In genomic region chr17:35789044-35789443, GRCh38 we compare ENCODE assay signal across 15 cellular contexts. TPM values are rescaled to one million over a fixed set of nuclear protein-coding genes. Genes with fewer than 3 reads are reported as not detected.
DNase-seq lines count a peak whose midpoint lies in the region; ATAC-seq and TF ChIP-seq lines count a peak whose summit lies in the region.
"Had no signal": no experiment of that assay in that cellular context is flagged by ENCODE, and none has a peak within 500 bp of the region (broad histone marks: within the 10 kb centered on the region; RNA-seq: fewer than 3 reads in every experiment).

No MANE protein-coding gene starts in this region.

- H3K9me3 ChIP-seq in SJSA1 (replicated peaks) (no peaks in the 10 kb centered on the region), trophoblast cell (ENCODE audit: insufficient read depth, low read depth, low read length) (no peaks in the 10 kb centered on the region)

- in situ Hi-C loops in GM13977 (cut with MboI; ENCODE audit: low pct_unique_long_range_greater_than_20kb, low sequenced_read_pairs, unreplicated experiment) = no loop called here

- DNase-seq in SJSA1 (ENCODE audit: low read depth in 1 of 2, low spot score in 2 of 2) (no peak), fibroblast of peridontal ligament (ENCODE audit: extremely low read depth) (peak; percentile 23), trophoblast cell (no peak), EL (no peak), NCI-H510A (lab: John Stamatoyannopoulos, UW) (no peak), GM13977 (ENCODE audit: low spot score) (no peak)
- DNase-seq: activated CD8-positive, alpha-beta memory T cell treated with anti-CD3 and anti-CD28 coated beads for 24 hours; activated naive CD4-positive, alpha-beta T cell treated with Interleukin-2 at 50 U/mL for 16 hours; NCI-H1436 treated with DMSO at 0.1 percent for 48 hours; NCI-H526 had no signal

- ATAC-seq in HG03460 (IDR thresholded peaks at IDR 0.05; ENCODE audit: unreplicated experiment) = no peak

- H4K8ac ChIP-seq in trophoblast cell (ENCODE audit: low read depth, low read length) = no peak overlapping the region

- H3K18ac ChIP-seq in trophoblast cell (ENCODE audit: low read length) = no peak overlapping the region

- no peak overlapping the region for H3K23ac ChIP-seq in trophoblast cell (ENCODE audit: low read length)

- WGBS in trophoblast cell (ENCODE audit: extremely low coverage, insufficient coverage, insufficient read length) = no CpG with 5 or more reads among the region's 2 CpGs

- no peak overlapping the region for H2BK5ac ChIP-seq in trophoblast cell (ENCODE audit: low read depth, low read length, poor library complexity)

- no peak for TF ChIP-seq CTCF in GM13977 (IDR thresholded peaks at IDR 0.05; ENCODE audit: extremely low read depth, insufficient read depth, missing control alignments)

- H2BK120ac ChIP-seq in trophoblast cell (ENCODE audit: insufficient read depth, low read length, poor library complexity) = no peak overlapping the region

- peaks cover 20% of the 10 kb centered on the region for H3K27me3 ChIP-seq in ACC112 (ENCODE audit: insufficient read depth, low read length)
- peaks cover 4% of the 10 kb centered on the region; the same call in 1 of the 2 replicates for H3K27me3 ChIP-seq in SJSA1 (replicated peaks)
- no peaks in the 10 kb centered on the region for H3K27me3 ChIP-seq in trophoblast cell (ENCODE audit: insufficient read depth, low read length)

- no peak overlapping the region for H4K12ac ChIP-seq in trophoblast cell (ENCODE audit: low read depth, low read length)

- H3K4me3 ChIP-seq in ACC112 (ENCODE audit: low read depth, low read length) (peak overlapping the region; percentile 48; the same call in 1 of the 2 replicates), SJSA1 (no peak overlapping the region), trophoblast cell (ENCODE audit: low read depth, low read length) (no peak overlapping the region)
- H3K4me3 ChIP-seq: neural progenitor cell had no signal

- no peak overlapping the region for H3K9ac ChIP-seq in trophoblast cell (ENCODE audit: low read length)
- H3K9ac ChIP-seq: neural progenitor cell had no signal

- peaks cover 43% of the 10 kb centered on the region for H3K4me1 ChIP-seq in ACC112 (ENCODE audit: control insufficient read depth, insufficient read depth, low read length, unreplicated experiment)
- peaks cover 27% of the 10 kb centered on the region for H3K4me1 ChIP-seq in SJSA1 (replicated peaks)
- peaks cover 27 to 31% of the 10 kb centered on the region in 2 experiments for H3K4me1 ChIP-seq in trophoblast cell (ENCODE audit: control insufficient read depth in 1 of 2, insufficient read depth in 2 of 2, low read length in 2 of 2)
- H3K4me1 ChIP-seq: neural progenitor cell had no signal

- H3K27ac ChIP-seq in ACC112 (ENCODE audit: low read depth, low read length) (peak overlapping the region; percentile 72), SJSA1 (peak overlapping the region; percentile 46), trophoblast cell (ENCODE audit: low read depth, low read length) (peak overlapping the region; percentile 91)
- H3K27ac ChIP-seq: neural progenitor cell had no signal

- H3K79me1 ChIP-seq in trophoblast cell (ENCODE audit: low read length) = peaks cover 7% of the 10 kb centered on the region

- no peak overlapping the region for H4K91ac ChIP-seq in trophoblast cell (ENCODE audit: low read depth, low read length)

- H3K4me2 ChIP-seq in trophoblast cell (ENCODE audit: low read length) = peak overlapping the region; percentile 3
- H3K4me2 ChIP-seq: neural progenitor cell had no signal

- H2BK12ac ChIP-seq in trophoblast cell (ENCODE audit: low read length) = no peak overlapping the region

- H2AFZ ChIP-seq in ACC112 (ENCODE audit: low read length, unreplicated experiment) (peak overlapping the region; percentile 69), trophoblast cell (ENCODE audit: insufficient read depth, low read length, poor library complexity) (no peak overlapping the region)
- H2AFZ ChIP-seq: neural progenitor cell had no signal

- no peak overlapping the region for H2AK5ac ChIP-seq in trophoblast cell (ENCODE audit: low read length)

- H3K14ac ChIP-seq in trophoblast cell (ENCODE audit: low read length) = no peak overlapping the region

- no peaks in the 10 kb centered on the region for H3K36me3 ChIP-seq in ACC112 (ENCODE audit: insufficient read depth, low read length)
- H3K36me3 ChIP-seq in SJSA1 = no peaks in the 10 kb centered on the region
- no peaks in the 10 kb centered on the region for H3K36me3 ChIP-seq in trophoblast cell (ENCODE audit: control insufficient read depth in 1 of 2, insufficient read depth in 2 of 2, low read length in 2 of 2)
- H3K36me3 ChIP-seq: neural progenitor cell had no signal

- H3K4ac ChIP-seq in trophoblast cell (ENCODE audit: low read depth, low read length) = no peak overlapping the region

- H3K79me2 ChIP-seq in ACC112 (ENCODE audit: control insufficient read depth, insufficient read depth, low read length, unreplicated experiment) (no peaks in the 10 kb centered on the region), trophoblast cell (ENCODE audit: control insufficient read depth, insufficient read depth, low read length, poor library complexity) (no peaks in the 10 kb centered on the region)

RNA-seq across cellular contexts. Expression of gene MMP28, which starts 6.4 kb away (rescaled TPM):
- 2.9 and 8.3 TPM in 2 replicates for total RNA-seq in SJSA1 (2014; rRNA removed; shearing (Covaris generic))
- 10.9 and 11.5 TPM in 2 replicates for polyA plus RNA-seq in trophoblast cell (2013)

RNA-seq across cellular contexts. Expression of gene TAF15, which starts 20.2 kb away (rescaled TPM):
- total RNA-seq in SJSA1 (2014; rRNA removed; shearing (Covaris generic)) = 15.5 and 33.6 TPM in 2 replicates
- polyA plus RNA-seq in trophoblast cell (2013) = 113 and 125 TPM in 2 replicates

RNA-seq across cellular contexts. Expression of gene C17orf50, which starts 28.4 kb away (rescaled TPM):
- not detected in 2 replicates for total RNA-seq in SJSA1 (2014; rRNA removed; shearing (Covaris generic))
- polyA plus RNA-seq in trophoblast cell (2013) = 0.05 TPM in 1 of 2 replicates, not detected in the other
- total RNA-seq: fibroblast of villous mesenchyme had no signal
- polyA plus RNA-seq: IgD-negative memory B cell had no signal

RNA-seq across cellular contexts. Expression of gene GAS2L2, which starts 36.0 kb away (rescaled TPM):
- total RNA-seq in SJSA1 (2014; rRNA removed; shearing (Covaris generic)) = not detected in 2 replicates
- 0.01 TPM in 1 of 2 replicates, not detected in the other for polyA plus RNA-seq in trophoblast cell (2013)
- total RNA-seq: fibroblast of villous mesenchyme had no signal
- polyA plus RNA-seq: IgD-negative memory B cell had no signal

RNA-seq across cellular contexts. Expression of gene RASL10B, which starts 57.6 kb away (rescaled TPM):
- 0.16 and 0.22 TPM in 2 replicates for total RNA-seq in SJSA1 (2014; rRNA removed; shearing (Covaris generic))
- polyA plus RNA-seq in trophoblast cell (2013) = 5.6 and 5.9 TPM in 2 replicates
- polyA plus RNA-seq: IgD-negative memory B cell had no signal
